Comparison of ENCODE assay signal across 8 cellular contexts in the genomic region with DNA sequence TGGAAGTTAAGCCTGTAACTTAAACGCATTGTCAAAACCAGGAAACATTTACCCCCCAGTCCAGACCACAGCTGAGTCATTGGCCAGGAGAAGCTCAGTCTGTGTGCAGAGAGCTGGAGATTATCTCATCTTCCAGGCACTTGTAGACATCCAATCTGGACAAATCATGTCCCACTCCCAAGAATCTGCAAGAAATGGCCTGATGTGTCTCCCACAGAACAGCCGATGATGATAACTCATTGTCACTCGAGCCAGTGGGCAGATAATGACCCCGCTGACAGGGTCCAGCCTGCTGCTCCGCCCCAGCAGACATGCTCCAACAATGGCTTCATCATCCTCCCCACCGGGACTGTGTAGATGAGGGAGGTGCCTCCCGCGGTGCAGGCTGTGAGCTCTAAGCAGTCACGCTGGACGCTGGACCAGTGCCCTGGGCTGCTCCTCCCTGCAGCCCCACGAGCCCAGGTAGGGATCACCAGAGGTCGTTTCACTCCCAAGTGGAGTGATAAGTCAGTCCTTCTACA.
DNase-seq lines count a peak whose midpoint lies in the region; ATAC-seq and TF ChIP-seq lines count a peak whose summit lies in the region.

No MANE protein-coding gene starts in this region.

- no peak overlapping the region for H2AFZ ChIP-seq in neural progenitor cell (replicated peaks)

- no peaks in the 10 kb centered on the region for H3K79me2 ChIP-seq in neural progenitor cell (ENCODE audit: low read depth)

- no peaks in the 10 kb centered on the region for H3K9me3 Mint-ChIP-seq in neural progenitor cell
- H3K9me3 Mint-ChIP-seq in activated T-cell treated with anti-CD3 and anti-CD28 coated beads, Interleukin-2, amount 50 U/mL, for 4 hours, result peaks cover 6% of the 10 kb centered on the region

- intact Hi-C loops in uterus (cut with DNase I; ENCODE audit: low total_unique reads), result no loop called here

- H3K27ac ChIP-seq in neural progenitor cell (no peak overlapping the region), uterus (no peak overlapping the region)

- no peak for ATAC-seq in activated T-cell treated with anti-CD3 and anti-CD28 coated beads, Interleukin-2, amount 50 U/mL, for 4 hours

- DNase-seq in Caki2 (ENCODE audit: low read depth) (peak; percentile 93), NCI-H82 (lab: John Stamatoyannopoulos, UW) (peak; percentile 52), epidermal melanocyte (ENCODE audit: insufficient read length, low spot score) (peak; percentile 87), neural progenitor cell (ENCODE audit: low spot score) (peak; percentile 50), NCI-H524 treated with DMSO at 0.1 percent for 48 hours (lab: John Stamatoyannopoulos, UW) (no peak), uterus (no peak), NCI-H1092 (lab: John Stamatoyannopoulos, UW) (no peak)
- DNase-seq in activated T-cell treated with anti-CD3 and anti-CD28 coated beads, Interleukin-2, amount 50 U/mL, for 4 hours, result no peak

- H3K4me1 Mint-ChIP-seq in neural progenitor cell, result peaks cover 18% of the 10 kb centered on the region
- H3K4me1 Mint-ChIP-seq in activated T-cell treated with anti-CD3 and anti-CD28 coated beads, Interleukin-2, amount 50 U/mL, for 4 hours (ENCODE audit: low read depth), result no peaks in the 10 kb centered on the region

- H3K4me1 ChIP-seq in neural progenitor cell, result peaks cover 10% of the 10 kb centered on the region
- no peaks in the 10 kb centered on the region for H3K4me1 ChIP-seq in uterus

- H3K27ac Mint-ChIP-seq in neural progenitor cell, result peak overlapping the region; percentile 52

- H3K4me3 Mint-ChIP-seq in neural progenitor cell, result peak overlapping the region; percentile 27
- H3K4me3 Mint-ChIP-seq in activated T-cell treated with anti-CD3 and anti-CD28 coated beads, Interleukin-2, amount 50 U/mL, for 4 hours, result no peak overlapping the region

- H3F3A ChIP-seq in neural progenitor cell (ENCODE audit: low read depth), result no peaks in the 10 kb centered on the region

- H3K4me3 ChIP-seq in neural progenitor cell (no peak overlapping the region), uterus (no peak overlapping the region)

- in situ Hi-C loops in Caki2 (cut with HindIII; ENCODE audit: low pct_unique_long_range_greater_than_20kb, low sequenced_read_pairs), result no loop called here

- H3K27me3 ChIP-seq in neural progenitor cell, result no peaks in the 10 kb centered on the region
- H3K27me3 ChIP-seq in uterus, result peaks cover 0 to 2% of the 10 kb centered on the region in 2 donors

- no peak overlapping the region for H3K9ac ChIP-seq in neural progenitor cell

- H3K4me2 ChIP-seq in neural progenitor cell, result peak overlapping the region; percentile 9

- no peak for TF ChIP-seq POLR2A in uterus (IDR thresholded peaks at IDR 0.05)

- H3K36me3 Mint-ChIP-seq in neural progenitor cell, result no peaks in the 10 kb centered on the region
- H3K36me3 Mint-ChIP-seq in activated T-cell treated with anti-CD3 and anti-CD28 coated beads, Interleukin-2, amount 50 U/mL, for 4 hours (ENCODE audit: insufficient read depth), result no peaks in the 10 kb centered on the region

- H3K9me3 ChIP-seq in neural progenitor cell (ENCODE audit: low read depth) (no peaks in the 10 kb centered on the region), uterus (no peaks in the 10 kb centered on the region)

- peaks cover 14% of the 10 kb centered on the region for H3K27me3 Mint-ChIP-seq in neural progenitor cell (ENCODE audit: insufficient read depth, low read depth)
- H3K27me3 Mint-ChIP-seq in activated T-cell treated with anti-CD3 and anti-CD28 coated beads, Interleukin-2, amount 50 U/mL, for 4 hours (ENCODE audit: low read depth), result peaks cover 8% of the 10 kb centered on the region

- H4K20me1 ChIP-seq in neural progenitor cell (ENCODE audit: low read depth), result no peaks in the 10 kb centered on the region

- TF ChIP-seq CTCF in neural progenitor cell (IDR thresholded peaks at IDR 0.05) (no peak), uterus (IDR thresholded peaks at IDR 0.05) (no peak)

- H3K36me3 ChIP-seq in neural progenitor cell (no peaks in the 10 kb centered on the region), uterus (no peaks in the 10 kb centered on the region)

Comparison
In these comparisons a context has a peak if more than half of its experiments do, and no peak if none do; other contexts are left out.
1. DNase-seq: peak in Caki2 (single experiment), NCI-H82 (single experiment), epidermal melanocyte (single experiment) and neural progenitor cell (single experiment); none in NCI-H524 treated with DMSO at 0.1 percent for 48 hours (single experiment), uterus (0 of 2), activated T-cell treated with anti-CD3 and anti-CD28 coated beads, Interleukin-2, amount 50 U/mL, for 4 hours (single experiment) and NCI-H1092 (single experiment).